Comparison of ENCODE assay signal across 8 cellular contexts in the genomic region with DNA sequence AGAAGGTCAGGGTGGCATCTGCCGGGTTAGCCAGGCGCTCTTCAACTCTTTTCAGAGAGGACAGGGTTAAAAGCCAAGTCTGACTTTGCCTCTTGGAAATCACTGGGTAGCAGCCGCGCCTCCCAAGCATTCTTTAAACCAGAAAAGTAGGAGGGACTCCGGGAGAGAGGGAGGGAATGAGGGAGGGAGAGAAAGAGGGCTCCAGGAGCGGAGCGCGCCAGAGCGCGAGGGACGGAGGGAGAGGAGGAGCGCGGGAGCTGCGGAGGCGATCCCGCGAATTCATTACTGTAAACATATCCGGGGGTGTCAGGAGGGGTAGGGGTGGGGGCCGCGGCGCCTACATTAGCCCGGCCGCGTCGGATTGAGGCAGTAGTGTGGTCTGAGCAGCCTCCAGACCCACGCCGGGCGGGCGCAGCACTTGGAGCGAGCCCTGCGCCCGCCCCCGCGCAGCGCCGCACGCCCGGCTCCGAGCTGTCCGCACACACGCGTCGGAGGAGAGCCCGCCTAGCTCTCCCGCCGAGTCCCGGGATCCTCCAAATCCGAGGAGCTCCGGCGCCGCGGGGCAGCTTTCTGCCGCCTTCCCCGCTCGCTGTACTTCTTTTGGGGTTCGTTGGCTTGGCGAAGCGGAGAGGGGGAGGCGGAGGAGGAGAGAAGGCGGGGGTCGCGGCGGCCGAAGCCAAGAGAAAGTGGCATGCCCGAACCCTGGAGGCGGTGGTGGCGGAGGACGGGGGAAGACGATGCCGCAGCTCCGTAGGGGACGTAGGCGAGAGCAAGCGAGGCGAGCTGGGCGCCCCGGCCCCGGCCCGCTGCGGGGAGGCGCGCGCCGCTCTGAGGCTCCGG. TPM values are rescaled to one million over a fixed set of nuclear protein-coding genes. Genes with fewer than 3 reads are reported as not detected.
DNase-seq lines count a peak whose midpoint lies in the region; ATAC-seq and TF ChIP-seq lines count a peak whose summit lies in the region.

No MANE protein-coding gene starts in this region.

- H3K27ac ChIP-seq in dorsolateral prefrontal cortex = peak overlapping the region in 55 of 59 donors; percentile 30 to 96 (median 85)
- H3K27ac ChIP-seq in subcutaneous abdominal adipose tissue (ENCODE audit: low read depth, low read length) = peak overlapping the region; percentile 62

- no peaks in the 10 kb centered on the region for H3K9me3 ChIP-seq in subcutaneous abdominal adipose tissue (ENCODE audit: control insufficient read depth in 5 of 5, low read length in 5 of 5)

- peak overlapping the region in 3 of 5 donors; percentile 34 to 62 (median 49) for H3K9ac ChIP-seq in subcutaneous abdominal adipose tissue (ENCODE audit: low read length in 5 of 5)

- TF ChIP-seq CTCF in dorsolateral prefrontal cortex (IDR thresholded peaks at IDR 0.05 in 54 of 56, conservative IDR thresholded peaks at IDR 0.05 in 2 of 56; ENCODE audit: low read depth in 1 of 56, partially characterized antibody in 56 of 56) = no peak

- intact Hi-C loops in dorsolateral prefrontal cortex (cut with DNase I) = no loop called here

- H3K4me1 ChIP-seq in subcutaneous abdominal adipose tissue (ENCODE audit: control insufficient read depth in 5 of 5, insufficient read depth in 5 of 5, low read length in 5 of 5) = peaks cover 10 to 76% (median 73%) of the 10 kb centered on the region in 5 donors

- DNase-seq in Daoy (ENCODE audit: low read depth) (peak; percentile 55), NCI-H2227 treated with DMSO at 0.1 percent for 48 hours (lab: John Stamatoyannopoulos, UW) (peak; percentile 24), dorsolateral prefrontal cortex (peak in 9 of 10 donors; percentile 31 to 80 (median 64)), left kidney (ENCODE audit: low read depth, low spot score) (peak; percentile 95), GF-D8 (lab: John Stamatoyannopoulos, UW) (no peak), NCI-H2196 (lab: John Stamatoyannopoulos, UW; ENCODE audit: unreplicated experiment) (no peak)

- H3K4me3 ChIP-seq in dorsolateral prefrontal cortex (peak overlapping the region; percentile 41 to 80 (median 69)), subcutaneous abdominal adipose tissue (ENCODE audit: low read depth in 1 of 5, low read length in 5 of 5) (peak overlapping the region; percentile 65 to 86 (median 76))

- no peaks in the 10 kb centered on the region for H3K36me3 ChIP-seq in subcutaneous abdominal adipose tissue (ENCODE audit: control insufficient read depth in 5 of 5, insufficient read depth in 5 of 5, low read length in 5 of 5)

- ATAC-seq in HG03097 (IDR thresholded peaks at IDR 0.05; ENCODE audit: low FRiP score, unreplicated experiment) = no peak

- H3K27me3 ChIP-seq in dorsolateral prefrontal cortex = peaks cover 0 to 63% (median 19%) of the 10 kb centered on the region in 45 donors
- H3K27me3 ChIP-seq in subcutaneous abdominal adipose tissue (ENCODE audit: control insufficient read depth in 5 of 5, insufficient read depth in 4 of 5, low read length in 5 of 5) = peaks cover 0 to 19% (median 5%) of the 10 kb centered on the region in 5 donors

RNA-seq across cellular contexts. Expression of gene FLRT2, which starts 3.3 kb away (rescaled TPM):
- 0.03 and 0.86 TPM in 2 replicates for total RNA-seq in Daoy (2014; rRNA removed; shearing (Covaris generic))
- 100 to 1,000 TPM in 98 of 120 experiments, 10 to 100 TPM in 22; 29.4 to 209 (median 120) TPM for total RNA-seq in dorsolateral prefrontal cortex

Comparison
In these comparisons a context has a peak if more than half of its experiments do, and no peak if none do; other contexts are left out.
1. DNase-seq: peak in Daoy (single experiment), NCI-H2227 treated with DMSO at 0.1 percent for 48 hours (single experiment), dorsolateral prefrontal cortex (9 of 10) and left kidney (single experiment); none in GF-D8 (single experiment) and NCI-H2196 (single experiment).
2. RNA of gene FLRT2, which starts 3.3 kb away (total RNA-seq): 29.4 to 209 TPM in dorsolateral prefrontal cortex; 0.03 to 0.86 TPM in Daoy; every median in the first group is over 10 times any median in the second.